Comparison of ENCODE assay signal across 8 cellular contexts in genomic region chr19:40443131-40443929, GRCh38. TPM values are rescaled to one million over a fixed set of nuclear protein-coding genes. Genes with fewer than 3 reads are reported as not detected.
DNase-seq lines count a peak whose midpoint lies in the region; ATAC-seq and TF ChIP-seq lines count a peak whose summit lies in the region.

No MANE protein-coding gene starts in this region.

- CTCF ChIA-PET in AG04449 (lab: Yijun Ruan, JAX): interaction anchor here (0.9 to 5.8 kb wide), 9 partner anchors 10 to 191 kb away, joined by 3 to 20 read pairs (median 5); partner anchors contain the start of gene SERTAD1
- CTCF ChIA-PET in WTC11 (lab: Charles Lee): interaction anchor here (0.6 to 2.5 kb wide), 20 partner anchors 10 to 226 kb away, joined by 3 to 46 read pairs (median 4); partner anchors contain the start of genes BLVRB, PRX, SERTAD1 and TTC9B

- DNase-seq in AG04449 (ENCODE audit: low read depth, low spot score): peak; percentile 96
- DNase-seq in NCI-H2227 treated with DMSO at 0.1 percent for 48 hours (lab: John Stamatoyannopoulos, UW): peak; percentile 100
- DNase-seq in WTC11 (ENCODE audit: low spot score): peak; percentile 99
- peak; percentile 100 for DNase-seq in cardiac fibroblast (ENCODE audit: low read depth in 2 of 2)
- DNase-seq in immature natural killer cell: peak; percentile 99
- DNase-seq in smooth muscle cell of the brain vasculature (ENCODE audit: low read depth, low spot score): peak; percentile 99

- H3K4me1 Mint-ChIP-seq in WTC11 (peaks cover 29% of the 10 kb centered on the region), immature natural killer cell (peaks cover 20 to 21% of the 10 kb centered on the region in 2 donors)

- H3K4me3 ChIP-seq in AG04449 (ENCODE audit: low read depth, low read length) (peak overlapping the region; percentile 98), cardiac fibroblast (replicated peaks in 1 of 2; ENCODE audit: low read depth in 2 of 2, low read length in 2 of 2) (peak overlapping the region; percentile 68 to 97)

- H3K9me3 Mint-ChIP-seq in WTC11 (no peaks in the 10 kb centered on the region), immature natural killer cell (no peaks in the 10 kb centered on the region)

- POLR2A ChIA-PET in AG04449 (lab: Yijun Ruan, JAX): interaction anchor here (0.6 to 3.4 kb wide), 11 partner anchors 10 to 459 kb away, joined by 3 to 37 read pairs (median 7); partner anchors contain the start of genes BLVRB and SERTAD1
- POLR2A ChIA-PET in WTC11 (lab: Charles Lee): interaction anchor here (0.5 to 3.9 kb wide), 18 partner anchors 9 to 1708 kb away, joined by 3 to 32 read pairs (median 4); partner anchors contain the start of genes BLVRB, C19orf47, PLD3 and SERTAD1

- H3K36me3 Mint-ChIP-seq in WTC11 (peaks cover 19% of the 10 kb centered on the region), immature natural killer cell (peaks cover 0 to 4% (median 0%) of the 10 kb centered on the region in 3 donors)

- peak overlapping the region; percentile 99 for H3K27ac Mint-ChIP-seq in WTC11
- peak overlapping the region; percentile 97 to 100 (median 98) for H3K27ac Mint-ChIP-seq in immature natural killer cell

- no peak for TF ChIP-seq CTCF in AG04449 (IDR thresholded peaks at IDR 0.05; ENCODE audit: insufficient read depth, low read length, missing control alignments)
- no peak for TF ChIP-seq CTCF in WTC11 (IDR thresholded peaks at IDR 0.05)
- no peak for TF ChIP-seq CTCF in cardiac fibroblast (IDR thresholded peaks at IDR 0.05; ENCODE audit: low read depth, low read length)

- H3K27me3 Mint-ChIP-seq in WTC11 (ENCODE audit: low read depth) (no peaks in the 10 kb centered on the region), immature natural killer cell (ENCODE audit: low read depth in 3 of 3) (peaks cover 15 to 17% (median 16%) of the 10 kb centered on the region in 3 donors)

- H3K4me3 Mint-ChIP-seq in WTC11: peak overlapping the region; percentile 94
- peak overlapping the region; percentile 95 to 100 (median 99) for H3K4me3 Mint-ChIP-seq in immature natural killer cell

- ATAC-seq in GM18873 (IDR thresholded peaks at IDR 0.05; ENCODE audit: low FRiP score, unreplicated experiment): peak; percentile 66
- peak; percentile 70 for ATAC-seq in HG03159 (IDR thresholded peaks at IDR 0.05; ENCODE audit: unreplicated experiment)
- peak; percentile 83 for ATAC-seq in WTC11

TF ChIP-seq in WTC11, 78 proteins besides CTCF, POLR2A, EP300 and RAD21:
- TF ChIP-seq NR3C1 (CRISPR knock-in tag; conservative IDR thresholded peaks at IDR 0.05; ENCODE audit: low read depth): no peak
- no peak for TF ChIP-seq NR2C2 (CRISPR knock-in tag; IDR thresholded peaks at IDR 0.05)
- TF ChIP-seq ETV6 (CRISPR knock-in tag; IDR thresholded peaks at IDR 0.05): peak; percentile 82; the same call in 1 of the 2 replicates
- no peak for TF ChIP-seq ELF4 (CRISPR knock-in tag; IDR thresholded peaks at IDR 0.05; ENCODE audit: low read depth)
- TF ChIP-seq GABPB1 (CRISPR knock-in tag; IDR thresholded peaks at IDR 0.05): 0 out of 2 replicates have a peak, but pooled peaks have one; percentile 35
- peak; percentile 38; the same call in 1 of the 2 replicates for TF ChIP-seq FOXP4 (CRISPR knock-in tag; IDR thresholded peaks at IDR 0.05)
- TF ChIP-seq OVOL2 (CRISPR knock-in tag; IDR thresholded peaks at IDR 0.05; ENCODE audit: borderline replicate concordance): no peak
- no peak for TF ChIP-seq NFATC4 (CRISPR knock-in tag; IDR thresholded peaks at IDR 0.05)
- TF ChIP-seq SP1 (CRISPR knock-in tag; conservative IDR thresholded peaks at IDR 0.05): peak; percentile 95
- peak; percentile 25; the same call in 1 of the 2 replicates for TF ChIP-seq USF1 (CRISPR knock-in tag; IDR thresholded peaks at IDR 0.05)
- TF ChIP-seq ZNF416 (CRISPR knock-in tag; IDR thresholded peaks at IDR 0.05): no peak
- peak; percentile 75; the same call in 1 of the 2 replicates for TF ChIP-seq CREM (CRISPR knock-in tag; IDR thresholded peaks at IDR 0.05)
- peak; percentile 27; the same call in 1 of the 2 replicates for TF ChIP-seq EMX1 (CRISPR knock-in tag; IDR thresholded peaks at IDR 0.05)
- peak; percentile 55; the same call in 1 of the 2 replicates for TF ChIP-seq MAX (CRISPR knock-in tag; IDR thresholded peaks at IDR 0.05)
- peak; percentile 99 for TF ChIP-seq ZNF281 (CRISPR knock-in tag; IDR thresholded peaks at IDR 0.05)

RNA-seq across cellular contexts. Expression of gene SERTAD3, which starts 0.8 kb away (rescaled TPM):
- 31.9 to 34.6 TPM (median 33.6 TPM) in 3 replicates for total RNA-seq in WTC11 (2021)
- 10 to 100 TPM; 25.9 to 82.2 (median 62.0) TPM for polyA plus RNA-seq in immature natural killer cell

RNA-seq across cellular contexts. Expression of gene SERTAD1, which starts 17.5 kb away (rescaled TPM):
- total RNA-seq in WTC11 (2021): 6.8 to 8.6 TPM (median 7.4 TPM) in 3 replicates
- 10 to 100 TPM; 45.2 to 55.2 (median 49.3) TPM for polyA plus RNA-seq in immature natural killer cell

RNA-seq across cellular contexts. Expression of gene BLVRB, which starts 22.2 kb away (rescaled TPM):
- 35.1 to 38.5 TPM (median 37.1 TPM) in 3 replicates for total RNA-seq in WTC11 (2021)
- 10 to 100 TPM; 30.8 to 52.5 (median 45.9) TPM for polyA plus RNA-seq in immature natural killer cell

RNA-seq across cellular contexts. Expression of gene SPTBN4, which starts 23.5 kb away (rescaled TPM):
- 2.8 to 5.7 TPM (median 3.9 TPM) in 3 replicates for total RNA-seq in WTC11 (2021)
- polyA plus RNA-seq in immature natural killer cell: under 1 TPM in 1 of 3 donors, not detected in 2; 0.26 TPM

RNA-seq across cellular contexts. Expression of gene PRX, which starts 30.2 kb away (rescaled TPM):
- 8.2 to 8.4 TPM (median 8.3 TPM) in 3 replicates for total RNA-seq in WTC11 (2021)
- polyA plus RNA-seq in immature natural killer cell: 10 to 100 TPM in 1 of 3 donors, 1 to 10 TPM in 1, under 1 TPM in 1; 0.62 to 13.0 (median 1.2) TPM

Comparison
In these comparisons a context has a peak if more than half of its experiments do, and no peak if none do; other contexts are left out.
1. Peak in every context shown above with its lines: DNase-seq, ATAC-seq and H3K4me3 ChIP-seq.